1 cellular context compared by ENCODE assay signal in genomic region chr6:127420558-127420957, GRCh38.
TF ChIP-seq lines count a peak whose summit lies in the region.

No MANE protein-coding gene starts in this region.

TF ChIP-seq in GM12878, 131 proteins besides CTCF, POLR2A, EP300 and RAD21 (continued from another document and continues in another):
- TF ChIP-seq EGR1 (IDR thresholded peaks at IDR 0.05; ENCODE audit: borderline replicate concordance in 1 of 2, low read depth in 2 of 2, low read length in 2 of 2), result no peak
- TF ChIP-seq ZZZ3 (IDR thresholded peaks at IDR 0.05; ENCODE audit: control insufficient read depth, insufficient read length, low read depth), result no peak
- 0 out of 2 replicates have a peak, but pooled peaks have one; percentile 17 for TF ChIP-seq MEF2A (IDR thresholded peaks at IDR 0.05; ENCODE audit: insufficient read depth, low read depth, low read length)
- peak; percentile 56; the same call in 1 of the 2 replicates for TF ChIP-seq JUND (IDR thresholded peaks at IDR 0.05; ENCODE audit: low read depth, low read length)
- peak; percentile 46 for TF ChIP-seq JUNB (IDR thresholded peaks at IDR 0.05)
- no peak for TF ChIP-seq CHD1 (IDR thresholded peaks at IDR 0.05; ENCODE audit: low read depth, low read length)
- no peak for TF ChIP-seq SRF (IDR thresholded peaks at IDR 0.05; ENCODE audit: low read depth in 2 of 2, low read length in 2 of 2)
- TF ChIP-seq STAT3 (IDR thresholded peaks at IDR 0.05; ENCODE audit: low read depth, low read length), result 0 out of 2 replicates have a peak, but pooled peaks have one; percentile 34
- TF ChIP-seq STAT1 (conservative IDR thresholded peaks at IDR 0.05), result no peak
- TF ChIP-seq E4F1 (IDR thresholded peaks at IDR 0.05; ENCODE audit: borderline replicate concordance, partially characterized antibody), result no peak
- TF ChIP-seq SREBF1 (IDR thresholded peaks at IDR 0.05; ENCODE audit: low read length), result no peak
- TF ChIP-seq RELA (IDR thresholded peaks at IDR 0.05; ENCODE audit: borderline replicate concordance, partially characterized antibody), result no peak
- TF ChIP-seq RCOR1 (conservative IDR thresholded peaks at IDR 0.05; ENCODE audit: low read depth, low read length), result no peak
- no peak for TF ChIP-seq LARP7 (IDR thresholded peaks at IDR 0.05)
- TF ChIP-seq MYC (IDR thresholded peaks at IDR 0.05; ENCODE audit: insufficient read depth, insufficient read length, insufficient replicate concordance, low read length, severe bottlenecking), result no peak
- 0 out of 2 replicates have a peak, but pooled peaks have one; percentile 40 for TF ChIP-seq RAD51 (IDR thresholded peaks at IDR 0.05)
- TF ChIP-seq ESRRA (IDR thresholded peaks at IDR 0.05; ENCODE audit: low read length), result no peak
- TF ChIP-seq CHD2 (IDR thresholded peaks at IDR 0.05; ENCODE audit: borderline replicate concordance, low read depth, low read length), result no peak
- no peak for TF ChIP-seq FOXM1 (IDR thresholded peaks at IDR 0.05; ENCODE audit: low read depth, low read length)
- peak; percentile 42; the same call in 1 of the 2 replicates for TF ChIP-seq MTA2 (IDR thresholded peaks at IDR 0.05; ENCODE audit: low read depth)
- no peak for TF ChIP-seq ELK1 (IDR thresholded peaks at IDR 0.05; ENCODE audit: low read depth, low read length)
- TF ChIP-seq NFIC (IDR thresholded peaks at IDR 0.05; ENCODE audit: low read depth, low read length), result no peak
- TF ChIP-seq NBN (IDR thresholded peaks at IDR 0.05), result peak; percentile 49; the same call in 1 of the 2 replicates
- no peak for TF ChIP-seq CUX1 (IDR thresholded peaks at IDR 0.05; ENCODE audit: insufficient replicate concordance, low read depth, low read length)
- no peak for TF ChIP-seq IRF5 (IDR thresholded peaks at IDR 0.05; ENCODE audit: borderline replicate concordance)
- no peak for TF ChIP-seq PRDM15 (CRISPR knock-in tag; IDR thresholded peaks at IDR 0.05)
- no peak for TF ChIP-seq BRCA1 (IDR thresholded peaks at IDR 0.05; ENCODE audit: low read depth, low read length)
- TF ChIP-seq TBL1XR1 (IDR thresholded peaks at IDR 0.05; ENCODE audit: low read depth, low read length), result no peak
- no peak for TF ChIP-seq MLLT1 (IDR thresholded peaks at IDR 0.05)
- TF ChIP-seq ZBTB40 (IDR thresholded peaks at IDR 0.05; ENCODE audit: borderline replicate concordance), result peak; percentile 70; the same call in 1 of the 2 replicates
- TF ChIP-seq MTA3 (IDR thresholded peaks at IDR 0.05; ENCODE audit: borderline replicate concordance, low read length), result no peak
- no peak for TF ChIP-seq FOXK2 (IDR thresholded peaks at IDR 0.05)
- no peak for TF ChIP-seq CEBPZ (IDR thresholded peaks at IDR 0.05; ENCODE audit: low read depth, low read length)
